1 cellular context compared by ENCODE assay signal in the genomic region with DNA sequence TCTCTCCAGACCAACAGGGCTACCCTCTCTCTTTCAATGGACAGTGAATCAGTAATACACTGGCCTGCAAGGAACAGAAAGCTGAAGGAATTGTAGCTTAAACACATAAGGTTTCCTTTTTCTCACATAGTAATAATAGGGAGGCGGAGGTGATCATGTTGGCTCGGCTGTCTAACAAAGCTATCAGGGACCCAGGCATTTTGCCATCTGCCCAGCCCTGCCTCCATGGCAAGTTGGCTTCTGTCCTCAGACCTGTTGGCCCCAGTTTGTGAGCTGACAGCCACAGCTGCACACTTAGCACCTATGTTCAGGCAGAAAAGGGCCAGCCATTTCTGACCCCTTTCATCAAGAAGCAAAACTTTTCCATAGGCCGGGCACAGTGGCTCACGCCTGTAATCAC.
TF ChIP-seq lines count a peak whose summit lies in the region.

No MANE protein-coding gene starts in this region.

TF ChIP-seq in HepG2, 621 proteins besides CTCF, POLR2A, EP300 and RAD21:
- TF ChIP-seq ZNF468 (CRISPR knock-in tag; IDR thresholded peaks at IDR 0.05) = no peak
- TF ChIP-seq, protein P1, sequence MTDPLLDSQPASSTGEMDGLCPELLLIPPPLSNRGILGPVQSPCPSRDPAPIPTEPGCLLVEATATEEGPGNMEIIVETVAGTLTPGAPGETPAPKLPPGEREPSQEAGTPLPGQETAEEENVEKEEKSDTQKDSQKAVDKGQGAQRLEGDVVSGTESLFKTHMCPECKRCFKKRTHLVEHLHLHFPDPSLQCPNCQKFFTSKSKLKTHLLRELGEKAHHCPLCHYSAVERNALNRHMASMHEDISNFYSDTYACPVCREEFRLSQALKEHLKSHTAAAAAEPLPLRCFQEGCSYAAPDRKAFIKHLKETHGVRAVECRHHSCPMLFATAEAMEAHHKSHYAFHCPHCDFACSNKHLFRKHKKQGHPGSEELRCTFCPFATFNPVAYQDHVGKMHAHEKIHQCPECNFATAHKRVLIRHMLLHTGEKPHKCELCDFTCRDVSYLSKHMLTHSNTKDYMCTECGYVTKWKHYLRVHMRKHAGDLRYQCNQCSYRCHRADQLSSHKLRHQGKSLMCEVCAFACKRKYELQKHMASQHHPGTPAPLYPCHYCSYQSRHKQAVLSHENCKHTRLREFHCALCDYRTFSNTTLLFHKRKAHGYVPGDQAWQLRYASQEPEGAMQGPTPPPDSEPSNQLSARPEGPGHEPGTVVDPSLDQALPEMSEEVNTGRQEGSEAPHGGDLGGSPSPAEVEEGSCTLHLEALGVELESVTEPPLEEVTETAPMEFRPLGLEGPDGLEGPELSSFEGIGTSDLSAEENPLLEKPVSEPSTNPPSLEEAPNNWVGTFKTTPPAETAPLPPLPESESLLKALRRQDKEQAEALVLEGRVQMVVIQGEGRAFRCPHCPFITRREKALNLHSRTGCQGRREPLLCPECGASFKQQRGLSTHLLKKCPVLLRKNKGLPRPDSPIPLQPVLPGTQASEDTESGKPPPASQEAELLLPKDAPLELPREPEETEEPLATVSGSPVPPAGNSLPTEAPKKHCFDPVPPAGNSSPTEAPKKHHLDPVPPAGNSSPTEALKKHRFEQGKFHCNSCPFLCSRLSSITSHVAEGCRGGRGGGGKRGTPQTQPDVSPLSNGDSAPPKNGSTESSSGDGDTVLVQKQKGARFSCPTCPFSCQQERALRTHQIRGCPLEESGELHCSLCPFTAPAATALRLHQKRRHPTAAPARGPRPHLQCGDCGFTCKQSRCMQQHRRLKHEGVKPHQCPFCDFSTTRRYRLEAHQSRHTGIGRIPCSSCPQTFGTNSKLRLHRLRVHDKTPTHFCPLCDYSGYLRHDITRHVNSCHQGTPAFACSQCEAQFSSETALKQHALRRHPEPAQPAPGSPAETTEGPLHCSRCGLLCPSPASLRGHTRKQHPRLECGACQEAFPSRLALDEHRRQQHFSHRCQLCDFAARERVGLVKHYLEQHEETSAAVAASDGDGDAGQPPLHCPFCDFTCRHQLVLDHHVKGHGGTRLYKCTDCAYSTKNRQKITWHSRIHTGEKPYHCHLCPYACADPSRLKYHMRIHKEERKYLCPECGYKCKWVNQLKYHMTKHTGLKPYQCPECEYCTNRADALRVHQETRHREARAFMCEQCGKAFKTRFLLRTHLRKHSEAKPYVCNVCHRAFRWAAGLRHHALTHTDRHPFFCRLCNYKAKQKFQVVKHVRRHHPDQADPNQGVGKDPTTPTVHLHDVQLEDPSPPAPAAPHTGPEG (CRISPR knock-in tag; IDR thresholded peaks at IDR 0.05) = no peak
- no peak for TF ChIP-seq PPARG (CRISPR knock-in tag; conservative IDR thresholded peaks at IDR 0.05)
- TF ChIP-seq NCOA2 (CRISPR knock-in tag; IDR thresholded peaks at IDR 0.05) = no peak
- no peak for TF ChIP-seq ZNF17 (CRISPR knock-in tag; IDR thresholded peaks at IDR 0.05)
- TF ChIP-seq, protein P2, sequence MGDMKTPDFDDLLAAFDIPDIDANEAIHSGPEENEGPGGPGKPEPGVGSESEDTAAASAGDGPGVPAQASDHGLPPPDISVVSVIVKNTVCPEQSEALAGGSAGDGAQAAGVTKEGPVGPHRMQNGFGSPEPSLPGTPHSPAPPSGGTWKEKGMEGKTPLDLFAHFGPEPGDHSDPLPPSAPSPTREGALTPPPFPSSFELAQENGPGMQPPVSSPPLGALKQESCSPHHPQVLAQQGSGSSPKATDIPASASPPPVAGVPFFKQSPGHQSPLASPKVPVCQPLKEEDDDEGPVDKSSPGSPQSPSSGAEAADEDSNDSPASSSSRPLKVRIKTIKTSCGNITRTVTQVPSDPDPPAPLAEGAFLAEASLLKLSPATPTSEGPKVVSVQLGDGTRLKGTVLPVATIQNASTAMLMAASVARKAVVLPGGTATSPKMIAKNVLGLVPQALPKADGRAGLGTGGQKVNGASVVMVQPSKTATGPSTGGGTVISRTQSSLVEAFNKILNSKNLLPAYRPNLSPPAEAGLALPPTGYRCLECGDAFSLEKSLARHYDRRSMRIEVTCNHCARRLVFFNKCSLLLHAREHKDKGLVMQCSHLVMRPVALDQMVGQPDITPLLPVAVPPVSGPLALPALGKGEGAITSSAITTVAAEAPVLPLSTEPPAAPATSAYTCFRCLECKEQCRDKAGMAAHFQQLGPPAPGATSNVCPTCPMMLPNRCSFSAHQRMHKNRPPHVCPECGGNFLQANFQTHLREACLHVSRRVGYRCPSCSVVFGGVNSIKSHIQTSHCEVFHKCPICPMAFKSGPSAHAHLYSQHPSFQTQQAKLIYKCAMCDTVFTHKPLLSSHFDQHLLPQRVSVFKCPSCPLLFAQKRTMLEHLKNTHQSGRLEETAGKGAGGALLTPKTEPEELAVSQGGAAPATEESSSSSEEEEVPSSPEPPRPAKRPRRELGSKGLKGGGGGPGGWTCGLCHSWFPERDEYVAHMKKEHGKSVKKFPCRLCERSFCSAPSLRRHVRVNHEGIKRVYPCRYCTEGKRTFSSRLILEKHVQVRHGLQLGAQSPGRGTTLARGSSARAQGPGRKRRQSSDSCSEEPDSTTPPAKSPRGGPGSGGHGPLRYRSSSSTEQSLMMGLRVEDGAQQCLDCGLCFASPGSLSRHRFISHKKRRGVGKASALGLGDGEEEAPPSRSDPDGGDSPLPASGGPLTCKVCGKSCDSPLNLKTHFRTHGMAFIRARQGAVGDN (CRISPR knock-in tag; IDR thresholded peaks at IDR 0.05) = no peak
- no peak for TF ChIP-seq GABPB1 (CRISPR knock-in tag; IDR thresholded peaks at IDR 0.05)
- TF ChIP-seq ZNF737 (CRISPR knock-in tag; IDR thresholded peaks at IDR 0.05; ENCODE audit: borderline replicate concordance) = no peak
- no peak for TF ChIP-seq ZNF782 (CRISPR knock-in tag; IDR thresholded peaks at IDR 0.05; ENCODE audit: borderline replicate concordance)
- no peak for TF ChIP-seq SSRP1 (CRISPR knock-in tag; IDR thresholded peaks at IDR 0.05)
